ENCODE assay signal across 32 cellular contexts in the genomic region with DNA sequence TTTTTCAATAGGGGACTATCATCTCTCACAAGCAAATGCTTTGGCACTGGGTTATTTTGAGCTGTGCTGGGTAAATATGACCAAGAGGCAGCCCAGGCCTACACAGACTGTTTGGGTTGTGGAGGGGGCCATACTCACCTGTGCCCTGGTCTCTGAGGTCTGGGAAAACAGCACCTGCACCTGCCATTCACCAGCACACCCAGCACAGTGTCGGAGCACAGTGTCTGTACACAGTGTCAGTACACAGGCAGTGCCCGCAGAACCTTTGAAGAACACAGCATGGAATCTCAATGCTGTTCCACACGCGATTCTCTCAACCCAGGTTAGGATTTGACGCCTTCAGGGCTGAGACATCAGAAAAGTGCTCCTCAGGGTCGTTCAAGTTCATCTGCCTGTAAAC.
"Had no signal": no experiment of that assay in that cellular context is flagged by ENCODE, and none has a peak within 500 bp of the region (broad histone marks: within the 10 kb centered on the region; RNA-seq: fewer than 3 reads in every experiment).

No MANE protein-coding gene starts in this region.

- H3K9me3 Mint-ChIP-seq: activated CD4-positive, alpha-beta memory T cell treated with anti-CD3 and anti-CD28 coated beads, Interleukin-2, amount 10 ng/mL, durations not matched to agents 7 days and 5 days; activated CD4-positive, alpha-beta T cell treated with anti-CD3 and anti-CD28 coated beads, Interleukin-2, amount 10 ng/mL, durations not matched to agents 7 days and 5 days; activated naive CD4-positive, alpha-beta T cell treated with anti-CD3 and anti-CD28 coated beads for 36 hours; activated naive CD4-positive, alpha-beta T cell treated with anti-CD3 and anti-CD28 coated beads, Interleukin-2, amount 50 U/mL, for 24 hours; activated naive CD8-positive, alpha-beta T cell treated with anti-CD3 and anti-CD28 coated beads for 36 hours; activated naive CD8-positive, alpha-beta T cell treated with anti-CD3 and anti-CD28 coated beads, Interleukin-2, amount 50 U/mL, for 24 hours; activated T-helper 1 cell treated with anti-CD3 and anti-CD28 coated beads, Interleukin-12 subunit alpha, Interleukin-12 subunit beta, Interleukin-2, Interleukin-4 antibody, amounts not matched to agents 30 ng/mL and 10 ng/mL and 1 ng/mL, durations not matched to agents 14 hours and 24 hours and 36 hours; activated T-helper 2 cell treated with anti-CD3 and anti-CD28 coated beads, Interferon-gamma antibody, Interleukin-2, Interleukin-4, amounts not matched to agents 10 μg/mL and 5 μg/mL and 100 μg/mL, durations not matched to agents 14 hours and 24 hours and 36 hours; WTC11 had no signal

- H3K27ac ChIP-seq: adrenal gland, breast epithelium, cardiac muscle cell, colonic mucosa had no signal

- H3K4me1 Mint-ChIP-seq: activated naive CD4-positive, alpha-beta T cell treated with anti-CD3 and anti-CD28 coated beads, Interleukin-2, amount 50 U/mL, for 24 hours; activated naive CD8-positive, alpha-beta T cell treated with anti-CD3 and anti-CD28 coated beads, Interleukin-2, amount 50 U/mL, for 24 hours had no signal

- H3K4me3 ChIP-seq: adrenal gland, breast epithelium, cardiac muscle cell, colonic mucosa had no signal

- H3K4me1 ChIP-seq: adrenal gland, breast epithelium, colonic mucosa had no signal

- FAIRE-seq: endometrium, endothelial cell of umbilical vein, frontal cortex had no signal

- H3K27ac Mint-ChIP-seq: activated CD4-positive, alpha-beta memory T cell treated with anti-CD3 and anti-CD28 coated beads, Interleukin-2, amount 10 ng/mL, durations not matched to agents 7 days and 5 days; activated CD4-positive, alpha-beta T cell treated with anti-CD3 and anti-CD28 coated beads, Interleukin-2, amount 10 ng/mL, durations not matched to agents 7 days and 5 days; activated naive CD4-positive, alpha-beta T cell treated with anti-CD3 and anti-CD28 coated beads for 36 hours; activated naive CD4-positive, alpha-beta T cell treated with anti-CD3 and anti-CD28 coated beads, Interleukin-2, amount 50 U/mL, for 24 hours; activated naive CD8-positive, alpha-beta T cell treated with anti-CD3 and anti-CD28 coated beads for 36 hours; activated naive CD8-positive, alpha-beta T cell treated with anti-CD3 and anti-CD28 coated beads, Interleukin-2, amount 50 U/mL, for 24 hours; activated T-helper 1 cell treated with anti-CD3 and anti-CD28 coated beads, Interleukin-12 subunit alpha, Interleukin-12 subunit beta, Interleukin-2, Interleukin-4 antibody, amounts not matched to agents 30 ng/mL and 10 ng/mL and 1 ng/mL, durations not matched to agents 14 hours and 24 hours and 36 hours; activated T-helper 2 cell treated with anti-CD3 and anti-CD28 coated beads, Interferon-gamma antibody, Interleukin-2, Interleukin-4, amounts not matched to agents 10 μg/mL and 5 μg/mL and 100 μg/mL, durations not matched to agents 14 hours and 24 hours and 36 hours; brain; WTC11 had no signal

- H3K4me3 Mint-ChIP-seq: activated CD4-positive, alpha-beta memory T cell treated with anti-CD3 and anti-CD28 coated beads, Interleukin-2, amount 10 ng/mL, durations not matched to agents 7 days and 5 days; activated CD4-positive, alpha-beta T cell treated with anti-CD3 and anti-CD28 coated beads, Interleukin-2, amount 10 ng/mL, durations not matched to agents 7 days and 5 days; activated naive CD4-positive, alpha-beta T cell treated with anti-CD3 and anti-CD28 coated beads for 36 hours; activated naive CD4-positive, alpha-beta T cell treated with anti-CD3 and anti-CD28 coated beads, Interleukin-2, amount 50 U/mL, for 24 hours; activated naive CD8-positive, alpha-beta T cell treated with anti-CD3 and anti-CD28 coated beads for 36 hours; activated naive CD8-positive, alpha-beta T cell treated with anti-CD3 and anti-CD28 coated beads, Interleukin-2, amount 50 U/mL, for 24 hours; activated T-helper 1 cell treated with anti-CD3 and anti-CD28 coated beads, Interleukin-12 subunit alpha, Interleukin-12 subunit beta, Interleukin-2, Interleukin-4 antibody, amounts not matched to agents 30 ng/mL and 10 ng/mL and 1 ng/mL, durations not matched to agents 14 hours and 24 hours and 36 hours; brain; WTC11 had no signal

- H3K36me3 Mint-ChIP-seq: activated naive CD4-positive, alpha-beta T cell treated with anti-CD3 and anti-CD28 coated beads, Interleukin-2, amount 50 U/mL, for 24 hours; activated naive CD8-positive, alpha-beta T cell treated with anti-CD3 and anti-CD28 coated beads for 36 hours; brain; WTC11 had no signal

- H3K27me3 ChIP-seq: adrenal gland, breast epithelium, cardiac muscle cell, colonic mucosa had no signal

- H3K9me3 ChIP-seq: adrenal gland, breast epithelium, colonic mucosa had no signal

- ATAC-seq: activated naive CD8-positive, alpha-beta T cell treated with anti-CD3 and anti-CD28 coated beads, Interleukin-2, amount 50 U/mL, for 24 hours; esophagus mucosa; WTC11 had no signal

- H3K27me3 Mint-ChIP-seq: activated CD4-positive, alpha-beta T cell treated with anti-CD3 and anti-CD28 coated beads, Interleukin-2, amount 10 ng/mL, durations not matched to agents 7 days and 5 days; activated naive CD4-positive, alpha-beta T cell treated with anti-CD3 and anti-CD28 coated beads, Interleukin-2, amount 50 U/mL, for 24 hours; activated naive CD8-positive, alpha-beta T cell treated with anti-CD3 and anti-CD28 coated beads for 36 hours; activated naive CD8-positive, alpha-beta T cell treated with anti-CD3 and anti-CD28 coated beads, Interleukin-2, amount 50 U/mL, for 24 hours had no signal

- H3K36me3 ChIP-seq: adrenal gland, breast epithelium, cardiac muscle cell, colonic mucosa had no signal

- DNase-seq: activated CD4-positive, alpha-beta memory T cell treated with anti-CD3 and anti-CD28 coated beads, Interleukin-2, amount 10 ng/mL, durations not matched to agents 7 days and 5 days; activated CD4-positive, alpha-beta T cell treated with anti-CD3 and anti-CD28 coated beads for 1 hour; activated CD4-positive, alpha-beta T cell treated with anti-CD3 and anti-CD28 coated beads for 4 hours; activated CD4-positive, alpha-beta T cell treated with anti-CD3 and anti-CD28 coated beads, Interleukin-2, amount 10 ng/mL, durations not matched to agents 7 days and 5 days; activated CD4-positive, alpha-beta T cell treated with anti-CD3 and anti-CD28 coated beads, Interleukin-2, amount 50 U/mL, for 4 hours; activated effector memory CD4-positive, alpha-beta T cell treated with anti-CD3 and anti-CD28 coated beads, Interleukin-2, amount 50 U/mL, for 16 hours; activated naive CD4-positive, alpha-beta T cell treated with anti-CD3 and anti-CD28 coated beads for 36 hours; activated naive CD8-positive, alpha-beta T cell treated with anti-CD3 and anti-CD28 coated beads for 36 hours; activated naive CD8-positive, alpha-beta T cell treated with anti-CD3 and anti-CD28 coated beads, Interleukin-2, amount 50 U/mL, for 24 hours; activated T-cell treated with anti-CD3 and anti-CD28 coated beads, Interleukin-2, amount 50 U/mL, for 1 hour; activated T-cell treated with anti-CD3 and anti-CD28 coated beads, Interleukin-2, amount 50 U/mL, for 48 hours; amygdala; aorta; central memory CD4-positive, alpha-beta T cell; cerebellar nuclear complex; colonic mucosa; effector CD8-positive, alpha-beta T cell; foreskin fibroblast; head of caudate nucleus; T-helper 2 cell had no signal
